ENCODE assay signal across 14 cellular contexts in genomic region chr7:158472631-158473030, GRCh38.
"Had no signal": no experiment of that assay in that cellular context is flagged by ENCODE, and none has a peak within 500 bp of the region (broad histone marks: within the 10 kb centered on the region; RNA-seq: fewer than 3 reads in every experiment).

No MANE protein-coding gene starts in this region.

- H3K4me3 Mint-ChIP-seq: activated naive CD8-positive, alpha-beta T cell; naive thymus-derived CD8-positive, alpha-beta T cell; stimulated activated naive CD8-positive, alpha-beta T cell treated with anti-CD3 and anti-CD28 coated beads, Interleukin-15, Interleukin-2, amounts not matched to agents 100 ng/mL and 50 ng/mL, for 24 hours had no signal

- H3K36me3 Mint-ChIP-seq: activated naive CD8-positive, alpha-beta T cell; naive thymus-derived CD8-positive, alpha-beta T cell had no signal

- H3K27ac ChIP-seq: cardiac muscle cell, right atrium auricular region, vagina, VCaP had no signal

- DNase-seq: activated CD4-positive, alpha-beta T cell treated with anti-CD3 and anti-CD28 coated beads for 1 hour; activated CD4-positive, alpha-beta T cell treated with anti-CD3 and anti-CD28 coated beads, Interleukin-2, amount 50 U/mL, for 4 hours; left ventricle myocardium superior; mesenchymal stem cell; naive thymus-derived CD8-positive, alpha-beta T cell; T-helper 2 cell; trophoblast cell had no signal

- H3K4me1 ChIP-seq: right atrium auricular region, vagina had no signal

- H3K9me3 ChIP-seq: right atrium auricular region, vagina had no signal

- H3K9me3 Mint-ChIP-seq: naive thymus-derived CD8-positive, alpha-beta T cell; stimulated activated naive CD8-positive, alpha-beta T cell treated with anti-CD3 and anti-CD28 coated beads, Interleukin-15, Interleukin-2, amounts not matched to agents 100 ng/mL and 50 ng/mL, for 24 hours had no signal

- H3K27ac Mint-ChIP-seq: activated naive CD8-positive, alpha-beta T cell; progenitor cell of endocrine pancreas; stimulated activated naive CD8-positive, alpha-beta T cell treated with anti-CD3 and anti-CD28 coated beads, Interleukin-15, Interleukin-2, amounts not matched to agents 100 ng/mL and 50 ng/mL, for 24 hours had no signal

- H3K36me3 ChIP-seq: cardiac muscle cell, right atrium auricular region, vagina had no signal

- H3K4me3 ChIP-seq: cardiac muscle cell, right atrium auricular region, vagina had no signal

- H3K27me3 ChIP-seq: cardiac muscle cell, right atrium auricular region, vagina had no signal

- ATAC-seq: naive thymus-derived CD8-positive, alpha-beta T cell had no signal
